In genomic region chr6:128246472-128246871, GRCh38 we compare ENCODE assay signal across 2 cellular contexts.
TF ChIP-seq lines count a peak whose summit lies in the region.

No MANE protein-coding gene starts in this region.

TF ChIP-seq in IMR-90, 13 proteins besides CTCF, POLR2A, EP300 and RAD21 (continued from another document):
- TF ChIP-seq USF2 (IDR thresholded peaks at IDR 0.05; ENCODE audit: low read depth, low read length) = no peak

TF ChIP-seq in WTC11, 78 proteins besides CTCF, POLR2A, EP300 and RAD21 (continued from another document):
- TF ChIP-seq, protein P1, sequence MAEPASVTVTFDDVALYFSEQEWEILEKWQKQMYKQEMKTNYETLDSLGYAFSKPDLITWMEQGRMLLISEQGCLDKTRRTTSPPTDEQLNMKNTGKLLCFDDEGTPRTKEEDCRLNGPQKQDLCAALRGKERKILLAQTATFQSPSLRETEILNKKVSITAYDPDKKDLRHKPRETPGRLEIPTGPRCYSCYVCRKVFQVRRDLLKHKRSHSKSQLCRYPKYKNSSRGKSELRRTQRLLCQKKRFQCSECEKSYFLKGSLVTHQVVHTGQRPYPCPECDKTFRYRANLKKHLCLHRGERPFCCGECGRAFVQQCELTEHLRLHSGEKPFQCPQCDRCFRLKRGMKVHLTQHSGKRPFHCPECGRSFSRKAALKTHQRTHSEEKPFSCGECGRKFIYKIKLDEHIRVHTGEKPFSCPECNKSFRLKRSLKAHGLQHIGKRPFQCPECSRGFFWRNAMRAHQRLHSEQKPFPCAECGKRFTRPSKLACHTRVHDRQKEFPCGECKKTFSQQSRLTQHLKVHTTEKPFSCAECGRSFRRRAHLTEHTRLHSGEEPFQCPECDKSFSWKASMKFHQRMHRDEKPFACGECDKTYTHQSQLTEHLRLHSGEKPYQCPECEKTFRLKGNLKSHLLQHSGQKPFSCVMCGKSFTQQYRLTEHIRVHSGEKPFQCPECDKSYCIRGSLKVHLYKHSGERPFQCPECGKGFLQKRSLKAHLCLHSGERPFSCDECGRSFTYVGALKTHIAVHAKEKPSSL (CRISPR knock-in tag; conservative IDR thresholded peaks at IDR 0.05) = no peak
- TF ChIP-seq ATF1 (CRISPR knock-in tag; IDR thresholded peaks at IDR 0.05) (no peak), ZNF121 (CRISPR knock-in tag; IDR thresholded peaks at IDR 0.05) (no peak), EMX1 (CRISPR knock-in tag; IDR thresholded peaks at IDR 0.05) (no peak), CREB1 (CRISPR knock-in tag; IDR thresholded peaks at IDR 0.05) (no peak), ELF4 (CRISPR knock-in tag; IDR thresholded peaks at IDR 0.05; ENCODE audit: low read depth) (no peak), MYBL2 (CRISPR knock-in tag; IDR thresholded peaks at IDR 0.05) (no peak), PRRX2 (CRISPR knock-in tag; IDR thresholded peaks at IDR 0.05) (no peak), OVOL2 (CRISPR knock-in tag; IDR thresholded peaks at IDR 0.05; ENCODE audit: borderline replicate concordance) (no peak)
- TF ChIP-seq, protein P2, sequence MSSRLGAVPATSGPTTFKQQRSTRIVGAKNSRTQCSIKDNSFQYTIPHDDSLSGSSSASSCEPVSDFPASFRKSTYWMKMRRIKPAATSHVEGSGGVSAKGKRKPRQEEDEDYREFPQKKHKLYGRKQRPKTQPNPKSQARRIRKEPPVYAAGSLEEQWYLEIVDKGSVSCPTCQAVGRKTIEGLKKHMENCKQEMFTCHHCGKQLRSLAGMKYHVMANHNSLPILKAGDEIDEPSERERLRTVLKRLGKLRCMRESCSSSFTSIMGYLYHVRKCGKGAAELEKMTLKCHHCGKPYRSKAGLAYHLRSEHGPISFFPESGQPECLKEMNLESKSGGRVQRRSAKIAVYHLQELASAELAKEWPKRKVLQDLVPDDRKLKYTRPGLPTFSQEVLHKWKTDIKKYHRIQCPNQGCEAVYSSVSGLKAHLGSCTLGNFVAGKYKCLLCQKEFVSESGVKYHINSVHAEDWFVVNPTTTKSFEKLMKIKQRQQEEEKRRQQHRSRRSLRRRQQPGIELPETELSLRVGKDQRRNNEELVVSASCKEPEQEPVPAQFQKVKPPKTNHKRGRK (CRISPR knock-in tag; IDR thresholded peaks at IDR 0.05; ENCODE audit: borderline replicate concordance) = no peak
